In genomic region chr1:112852276-112852675, GRCh38 we compare ENCODE assay signal across 22 cellular contexts.
A peak's percentile ranks its signal among the peaks of the same experiment; 100 is the strongest.
DNase-seq lines count a peak whose midpoint lies in the region; ATAC-seq and TF ChIP-seq lines count a peak whose summit lies in the region.
"Had no signal": no experiment of that assay in that cellular context is flagged by ENCODE, and none has a peak within 500 bp of the region (broad histone marks: within the 10 kb centered on the region; RNA-seq: fewer than 3 reads in every experiment).

No MANE protein-coding gene starts in this region.

- no peak overlapping the region for H3K4me2 ChIP-seq in GM23248 (ENCODE audit: unreplicated experiment)

- H3K9ac ChIP-seq in GM23248, result no peak overlapping the region

- H3K27me3 ChIP-seq in GM23248 (replicated peaks; ENCODE audit: insufficient read depth), result no peaks in the 10 kb centered on the region
- no peaks in the 10 kb centered on the region for H3K27me3 ChIP-seq in brain microvascular endothelial cell (replicated peaks)
- peaks cover 54% of the 10 kb centered on the region for H3K27me3 ChIP-seq in CD4-positive, alpha-beta T cell (ENCODE audit: control insufficient read depth, insufficient read depth, low read length)

- DNase-seq in GM23248 (no peak), NCI-H2081 (lab: John Stamatoyannopoulos, UW) (peak; percentile 89 to 96), brain microvascular endothelial cell (no peak), sciatic nerve (ENCODE audit: low spot score) (peak; percentile 6), posterior cingulate gyrus (no peak)
- no peak for DNase-seq in stimulated activated CD4-positive, alpha-beta T cell treated with anti-CD3 and anti-CD28 coated beads, Interleukin-1b, Interleukin-23, amount 100 ng/mL, for 48 hours
- no peak for DNase-seq in CD4-positive, alpha-beta T cell
- DNase-seq: activated CD4-positive, alpha-beta T cell treated with anti-CD3 and anti-CD28 coated beads, Interleukin-2, amount 50 U/mL, for 1 hour; activated effector memory CD4-positive, alpha-beta T cell treated with Interleukin-2 at 50 U/mL for 16 hours; activated naive CD8-positive, alpha-beta T cell treated with anti-CD3 and anti-CD28 coated beads, Interleukin-2, amount 50 U/mL, for 24 hours; body of pancreas; KBM-7; midbrain; NCI-H2029; NCI-H446 treated with DMSO at 0.1 percent for 48 hours; SHP77; substantia nigra; T-cell had no signal

- H3K4me1 ChIP-seq in GM23248 (ENCODE audit: insufficient read depth), result peaks cover 19% of the 10 kb centered on the region

- in situ Hi-C loops in GM23248 (cut with MboI), result no loop called here
- in situ Hi-C loops in brain microvascular endothelial cell (cut with HindIII; ENCODE audit: low pct_ligation_motif_present, low sequenced_read_pairs), result no loop called here

- H3K9me3 ChIP-seq in GM23248 (ENCODE audit: low read depth), result no peaks in the 10 kb centered on the region
- no peaks in the 10 kb centered on the region for H3K9me3 ChIP-seq in CD4-positive, alpha-beta T cell (ENCODE audit: control insufficient read depth, low read length)
- H3K9me3 ChIP-seq: body of pancreas had no signal

- TF ChIP-seq CTCF in brain microvascular endothelial cell (IDR thresholded peaks at IDR 0.05; ENCODE audit: low read depth, low read length, missing control alignments), result no peak
- no peak for TF ChIP-seq CTCF in CD4-positive, alpha-beta T cell (IDR thresholded peaks at IDR 0.05)

- H3K79me2 ChIP-seq in GM23248 (ENCODE audit: insufficient read depth), result peaks cover 20% of the 10 kb centered on the region

- H3K9me3 Mint-ChIP-seq in CD4-positive, alpha-beta T cell, result no peaks in the 10 kb centered on the region
- H3K9me3 Mint-ChIP-seq: activated naive CD8-positive, alpha-beta T cell treated with anti-CD3 and anti-CD28 coated beads, Interleukin-2, amount 50 U/mL, for 24 hours; T-cell had no signal

- no peaks in the 10 kb centered on the region for H3K9me2 ChIP-seq in GM23248 (ENCODE audit: insufficient read depth)

- no peaks in the 10 kb centered on the region for H4K20me1 ChIP-seq in GM23248 (ENCODE audit: insufficient read depth)

- H3K36me3 ChIP-seq in GM23248 (ENCODE audit: low read depth) (no peaks in the 10 kb centered on the region), brain microvascular endothelial cell (replicated peaks) (no peaks in the 10 kb centered on the region)

- CTCF ChIA-PET in CD4-positive, alpha-beta T cell (lab: Charles Lee), result no interaction called here

- H3K4me3 Mint-ChIP-seq in CD4-positive, alpha-beta T cell, result no peak overlapping the region
- H3K4me3 Mint-ChIP-seq: activated naive CD8-positive, alpha-beta T cell treated with anti-CD3 and anti-CD28 coated beads, Interleukin-2, amount 50 U/mL, for 24 hours; T-cell had no signal

- peak overlapping the region; percentile 56 for H3K27ac ChIP-seq in GM23248
- H3K27ac ChIP-seq in brain microvascular endothelial cell, result peak overlapping the region; percentile 2
- no peak overlapping the region for H3K27ac ChIP-seq in CD4-positive, alpha-beta T cell (ENCODE audit: low read depth, low read length)
- H3K27ac ChIP-seq: body of pancreas, VCaP had no signal

- H2AFZ ChIP-seq in GM23248, result 0 out of 2 replicates have a peak overlapping the region, but pooled peaks have one; percentile 18

- H3K36me3 Mint-ChIP-seq in CD4-positive, alpha-beta T cell (ENCODE audit: low read depth), result no peaks in the 10 kb centered on the region
- H3K36me3 Mint-ChIP-seq: T-cell had no signal

- intact Hi-C loops in sciatic nerve (cut with DNase I), result no loop called here
- intact Hi-C loops in posterior cingulate gyrus (cut with DNase I), result no loop called here
- intact Hi-C loops in CD4-positive, alpha-beta T cell (cut with DNase I, micrococcal nuclease), result no loop called here

- H3F3A ChIP-seq in GM23248 (ENCODE audit: insufficient read depth), result no peaks in the 10 kb centered on the region; the same call in 1 of the 2 replicates

- H3K4me1 Mint-ChIP-seq in CD4-positive, alpha-beta T cell (ENCODE audit: low read depth), result no peaks in the 10 kb centered on the region
- H3K4me1 Mint-ChIP-seq: activated naive CD8-positive, alpha-beta T cell treated with anti-CD3 and anti-CD28 coated beads, Interleukin-2, amount 50 U/mL, for 24 hours had no signal

- no peak for ATAC-seq in sciatic nerve
- ATAC-seq in CD4-positive, alpha-beta T cell (ENCODE audit: poor library complexity), result no peak
- ATAC-seq: activated naive CD8-positive, alpha-beta T cell treated with anti-CD3 and anti-CD28 coated beads, Interleukin-2, amount 50 U/mL, for 24 hours; body of pancreas; GM12878; left lobe of liver; T-cell had no signal

- peaks cover 59% of the 10 kb centered on the region for H3K27me3 Mint-ChIP-seq in CD4-positive, alpha-beta T cell

- H3K4me3 ChIP-seq in GM23248 (no peak overlapping the region), brain microvascular endothelial cell (ENCODE audit: low read depth, low read length) (no peak overlapping the region)
- H3K4me3 ChIP-seq: body of pancreas, GM12878 had no signal

- POLR2A ChIA-PET in CD4-positive, alpha-beta T cell (lab: Charles Lee), result no interaction called here

- no peak overlapping the region for H3K27ac Mint-ChIP-seq in CD4-positive, alpha-beta T cell
- H3K27ac Mint-ChIP-seq: activated naive CD8-positive, alpha-beta T cell treated with anti-CD3 and anti-CD28 coated beads, Interleukin-2, amount 50 U/mL, for 24 hours; progenitor cell of endocrine pancreas; T-cell had no signal

- WGBS in GM23248 (ENCODE audit: low coverage in 1 of 2, low lambda C conversion rate in 2 of 2, missing lambda C conversion rate in 2 of 2), 2 experiments, result 84 to 88% methylated on average over 10 of the region's 10 CpGs

Comparison
In these comparisons a context has a peak if more than half of its experiments do, and no peak if none do; other contexts are left out.
1. DNase-seq: peak in NCI-H2081 (2 of 2) and sciatic nerve (single experiment); none in GM23248 (single experiment), brain microvascular endothelial cell (single experiment), posterior cingulate gyrus (0 of 10), stimulated activated CD4-positive, alpha-beta T cell treated with anti-CD3 and anti-CD28 coated beads, Interleukin-1b, Interleukin-23, amount 100 ng/mL, for 48 hours (single experiment) and CD4-positive, alpha-beta T cell (0 of 10).